25 cellular contexts compared by ENCODE assay signal in the genomic region with DNA sequence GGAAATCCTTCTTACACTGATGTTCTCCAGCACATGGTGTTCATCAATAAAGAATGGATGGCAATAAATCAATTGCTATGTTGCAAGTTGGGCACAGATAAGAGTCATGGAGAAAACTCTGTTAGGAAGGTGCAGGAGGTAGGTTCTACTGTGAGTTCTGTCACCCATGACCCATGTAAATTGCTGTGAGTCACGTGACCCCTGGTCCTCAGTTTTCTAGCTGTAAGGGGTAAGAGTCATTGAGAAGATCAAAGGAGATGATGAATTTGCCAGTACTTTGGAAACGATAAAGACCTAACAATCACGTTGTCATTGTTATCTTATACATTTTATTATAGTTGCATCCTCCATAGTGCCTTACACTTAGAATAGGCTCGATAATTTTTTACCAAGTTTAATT.
DNase-seq lines count a peak whose midpoint lies in the region; ATAC-seq, FAIRE-seq and TF ChIP-seq lines count a peak whose summit lies in the region.
"Had no signal": no experiment of that assay in that cellular context is flagged by ENCODE, and none has a peak within 500 bp of the region (broad histone marks: within the 10 kb centered on the region; RNA-seq: fewer than 3 reads in every experiment).

No MANE protein-coding gene starts in this region.

- in situ Hi-C loops in HepG2 (cut with HindIII; ENCODE audit: extremely low pct_ligation_motif_present, low pct_unique_long_range_greater_than_20kb) (no loop called here), IMR-90 (cut with MboI; ENCODE audit: low sequenced_read_pairs) (no loop called here), K562 (cut with MboI) (no loop called here)

- no peak overlapping the region for H3K4me3 ChIP-seq in HepG2 (replicated peaks in 1 of 3; ENCODE audit: insufficient read depth in 1 of 3, low read depth in 2 of 3, low read length in 3 of 3)
- no peak overlapping the region for H3K4me3 ChIP-seq in right lobe of liver
- H3K4me3 ChIP-seq in IMR-90 (ENCODE audit: insufficient read depth, low read depth, low read length), result no peak overlapping the region
- H3K4me3 ChIP-seq in K562, result no peak overlapping the region
- no peak overlapping the region for H3K4me3 ChIP-seq in psoas muscle
- H3K4me3 ChIP-seq: BLaER1 treated with 17β-estradiol and CSF1 and Interleukin-3, amounts not matched to agents 10 nM and 100 nM; GM12878 had no signal

- H3K4ac ChIP-seq in IMR-90 (ENCODE audit: low read depth, low read length), result no peak overlapping the region

- H2AK9ac ChIP-seq in IMR-90 (replicated peaks; ENCODE audit: low read depth, low read length, poor library complexity), result no peak overlapping the region

- no peak overlapping the region for H4K5ac ChIP-seq in IMR-90 (ENCODE audit: low read depth, low read length)

- BruUV-seq in HepG2 (replicated peaks; lab: Mats Ljungman, UMichigan) (no TSS peak), IMR-90 (replicated peaks; lab: Mats Ljungman, UMichigan) (no TSS peak), K562 (replicated peaks; lab: Mats Ljungman, UMichigan) (no TSS peak)

- H4K20me1 ChIP-seq in HepG2 (ENCODE audit: insufficient read depth, low read length) (no peaks in the 10 kb centered on the region), IMR-90 (ENCODE audit: insufficient read depth, low read length) (no peaks in the 10 kb centered on the region), K562 (replicated peaks; ENCODE audit: control insufficient read depth, insufficient read depth, low read length) (no peaks in the 10 kb centered on the region)
- H4K20me1 ChIP-seq: BLaER1 treated with 17β-estradiol and CSF1 and Interleukin-3, amounts not matched to agents 10 nM and 100 nM had no signal

- H3K56ac ChIP-seq in IMR-90 (ENCODE audit: extremely low read depth, insufficient read depth, low read length), result no peak overlapping the region

- DNase-seq in HepG2 (ENCODE audit: low spot score) (no peak), right lobe of liver (no peak), IMR-90 (no peak), K562 (ENCODE audit: extremely low read depth in 1 of 4, low spot score in 3 of 4) (no peak), psoas muscle (no peak), medulla oblongata (ENCODE audit: extremely low spot score) (no peak), NCI-H1048 (lab: John Stamatoyannopoulos, UW) (no peak)
- DNase-seq: 8988T; AML-193; CD4-positive, alpha-beta T cell; CD8-positive, alpha-beta T cell; COR-L47; DMS 273 treated with DMSO at 0.1 percent for 48 hours; DMS153; DMS53; DMS79; DND-41; EL; GDM1 had no signal

- TF ChIP-seq CTCF in HepG2 (CRISPR knock-in tag; IDR thresholded peaks at IDR 0.05) (no peak), right lobe of liver (IDR thresholded peaks at IDR 0.05) (no peak), IMR-90 (conservative IDR thresholded peaks at IDR 0.05; ENCODE audit: low read depth, low read length) (no peak), K562 (IDR thresholded peaks at IDR 0.05 in 2 of 3, conservative IDR thresholded peaks at IDR 0.05 in 1 of 3; ENCODE audit: insufficient read depth in 2 of 3, low read depth in 1 of 3, low read length in 3 of 3) (no peak), psoas muscle (IDR thresholded peaks at IDR 0.05) (no peak)

- H3K9me1 ChIP-seq in IMR-90 (ENCODE audit: insufficient read depth, low read length) (no peaks in the 10 kb centered on the region), K562 (ENCODE audit: control insufficient read depth, insufficient read depth, low read length) (no peaks in the 10 kb centered on the region)

- H4K8ac ChIP-seq in IMR-90 (ENCODE audit: low read depth in 2 of 2, low read length in 2 of 2), result no peak overlapping the region

- ATAC-seq in HepG2, result no peak
- no peak for ATAC-seq in right lobe of liver
- no peak for ATAC-seq in IMR-90 (ENCODE audit: low read depth)
- ATAC-seq in K562, result no peak
- no peak for ATAC-seq in psoas muscle
- ATAC-seq: CD8-positive, alpha-beta T cell; GM12878 had no signal

- TF ChIP-seq RAD21 in HepG2 (CRISPR knock-in tag; IDR thresholded peaks at IDR 0.05), result no peak
- no peak for TF ChIP-seq RAD21 in IMR-90 (IDR thresholded peaks at IDR 0.05; ENCODE audit: low read length)
- TF ChIP-seq RAD21 in K562 (CRISPR knock-in tag; conservative IDR thresholded peaks at IDR 0.05 in 1 of 2, IDR thresholded peaks at IDR 0.05 in 1 of 2), result no peak

- H3K9me3 ChIP-seq in HepG2 (ENCODE audit: low read length), result no peaks in the 10 kb centered on the region
- no peaks in the 10 kb centered on the region for H3K9me3 ChIP-seq in right lobe of liver
- no peaks in the 10 kb centered on the region for H3K9me3 ChIP-seq in IMR-90 (ENCODE audit: control insufficient read depth, insufficient read depth, low read length)
- H3K9me3 ChIP-seq in K562 (replicated peaks; ENCODE audit: control insufficient read depth, insufficient read depth, low read depth, low read length), result no peaks in the 10 kb centered on the region
- no peaks in the 10 kb centered on the region for H3K9me3 ChIP-seq in psoas muscle

- WGBS in HepG2 (ENCODE audit: low lambda C conversion rate), result 4% methylated on average over 4 of the region's 4 CpGs
- 61% methylated on average over 4 of the region's 4 CpGs for WGBS in right lobe of liver (ENCODE audit: insufficient coverage, low coverage, low lambda C conversion rate, missing lambda C conversion rate)
- WGBS in IMR-90 (ENCODE audit: extremely low coverage in 2 of 2, insufficient read length in 1 of 2), 2 experiments, result no CpG with 5 or more reads among the region's 4 CpGs
- 0% methylated on average over 4 of the region's 4 CpGs for WGBS in K562 (ENCODE audit: insufficient coverage, low coverage, missing lambda C conversion rate)
- WGBS in psoas muscle, 3 donors, result 78 to 88% (median 81%) methylated on average over 4 of the region's 4 CpGs

- H3K27ac ChIP-seq in HepG2 (ENCODE audit: extremely low read length, insufficient read depth, low read length) (no peak overlapping the region), right lobe of liver (no peak overlapping the region), IMR-90 (ENCODE audit: insufficient read depth, low read length) (no peak overlapping the region), K562 (ENCODE audit: extremely low read depth, low read depth, low read length) (no peak overlapping the region), psoas muscle (no peak overlapping the region)
- H3K27ac ChIP-seq: BLaER1 treated with 17β-estradiol and CSF1 and Interleukin-3, amounts not matched to agents 10 nM and 100 nM; C4-2B had no signal

- no peak overlapping the region for H2AFZ ChIP-seq in HepG2 (ENCODE audit: low read length)
- H2AFZ ChIP-seq in IMR-90 (replicated peaks; ENCODE audit: low read length, poor library complexity), result no peak overlapping the region
- H2AFZ ChIP-seq in K562 (ENCODE audit: low read depth, low read length), result no peak overlapping the region

- intact Hi-C loops in HepG2 (cut with micrococcal nuclease; ENCODE audit: unreplicated experiment) (no loop called here), right lobe of liver (cut with DNase I) (no loop called here), IMR-90 (cut with micrococcal nuclease) (no loop called here), K562 (cut with micrococcal nuclease) (no loop called here), psoas muscle (cut with DNase I) (no loop called here)

- H3K18ac ChIP-seq in IMR-90 (ENCODE audit: low read depth, low read length), result no peak overlapping the region

- H2BK15ac ChIP-seq in IMR-90 (ENCODE audit: low read depth, low read length), result no peak overlapping the region

- H3K4me2 ChIP-seq in HepG2 (ENCODE audit: low read depth, low read length), result no peak overlapping the region
- H3K4me2 ChIP-seq in IMR-90 (ENCODE audit: low read depth, low read length), result no peak overlapping the region
- H3K4me2 ChIP-seq in K562 (ENCODE audit: insufficient read depth, low read length), result no peak overlapping the region
- H3K4me2 ChIP-seq: BLaER1 treated with 17β-estradiol and CSF1 and Interleukin-3, amounts not matched to agents 10 nM and 100 nM had no signal

- CTCF ChIA-PET in HepG2 (lab: Yijun Ruan, JAX; ENCODE audit: low intra/inter-chr PET ratio, low total read pairs) (no interaction called here), IMR-90 (lab: Yijun Ruan, JAX) (no interaction called here), K562 (lab: Yijun Ruan, JAX; ENCODE audit: low intra/inter-chr PET ratio) (no interaction called here)

- H3K79me2 ChIP-seq in HepG2 (ENCODE audit: insufficient read depth, low read length) (no peaks in the 10 kb centered on the region), K562 (ENCODE audit: control insufficient read depth, insufficient read depth, low read length) (no peaks in the 10 kb centered on the region)

- TF ChIP-seq POLR2A in HepG2 (IDR thresholded peaks at IDR 0.05; ENCODE audit: insufficient read depth in 1 of 2, low read depth in 2 of 2, low read length in 2 of 2) (no peak), right lobe of liver (IDR thresholded peaks at IDR 0.05) (no peak), IMR-90 (IDR thresholded peaks at IDR 0.05; ENCODE audit: low read depth, low read length) (no peak), K562 (conservative IDR thresholded peaks at IDR 0.05) (no peak)

- H3K23ac ChIP-seq in IMR-90 (ENCODE audit: low read depth, low read length), result no peak overlapping the region

- H3K79me1 ChIP-seq in IMR-90 (ENCODE audit: low read depth in 1 of 2, low read length in 2 of 2), result no peaks in the 10 kb centered on the region

- H3K9ac ChIP-seq in HepG2 (ENCODE audit: insufficient read depth, low read depth, low read length) (no peak overlapping the region), IMR-90 (ENCODE audit: low read depth, low read length) (no peak overlapping the region), K562 (ENCODE audit: insufficient read depth in 1 of 2, low read depth in 2 of 2, low read length in 2 of 2) (no peak overlapping the region)
- H3K9ac ChIP-seq: BLaER1 treated with 17β-estradiol and CSF1 and Interleukin-3, amounts not matched to agents 10 nM and 100 nM had no signal

- TF ChIP-seq EP300 in HepG2 (IDR thresholded peaks at IDR 0.05; ENCODE audit: low read depth in 2 of 2, low read length in 2 of 2) (no peak), HepG2 (CRISPR knock-in tag; IDR thresholded peaks at IDR 0.05; ENCODE audit: borderline replicate concordance) (no peak), K562 (IDR thresholded peaks at IDR 0.05; ENCODE audit: low read length) (no peak)

- H3K4me1 ChIP-seq in HepG2 (ENCODE audit: insufficient read depth, low read length) (no peaks in the 10 kb centered on the region), right lobe of liver (no peaks in the 10 kb centered on the region), IMR-90 (ENCODE audit: control insufficient read depth, insufficient read depth, low read length) (no peaks in the 10 kb centered on the region), K562 (replicated peaks in 1 of 2; ENCODE audit: control insufficient read depth in 2 of 2, insufficient read depth in 2 of 2, low read length in 2 of 2) (no peaks in the 10 kb centered on the region), psoas muscle (no peaks in the 10 kb centered on the region)
- H3K4me1 ChIP-seq: BLaER1 treated with 17β-estradiol and CSF1 and Interleukin-3, amounts not matched to agents 10 nM and 100 nM had no signal

- H3K27me3 ChIP-seq in HepG2 (ENCODE audit: control insufficient read depth in 1 of 2, insufficient read depth in 2 of 2, low read length in 2 of 2), result no peaks in the 10 kb centered on the region
- no peaks in the 10 kb centered on the region for H3K27me3 ChIP-seq in right lobe of liver
- H3K27me3 ChIP-seq in IMR-90 (ENCODE audit: control insufficient read depth, insufficient read depth, low read length), result peaks cover 3% of the 10 kb centered on the region; the same call in 1 of the 2 replicates
- no peaks in the 10 kb centered on the region for H3K27me3 ChIP-seq in K562 (ENCODE audit: control insufficient read depth in 2 of 2, insufficient read depth in 2 of 2, low read length in 2 of 2)
- no peaks in the 10 kb centered on the region for H3K27me3 ChIP-seq in psoas muscle (ENCODE audit: insufficient read depth in 3 of 3, low read length in 2 of 3)
- H3K27me3 ChIP-seq: BLaER1 treated with 17β-estradiol and CSF1 and Interleukin-3, amounts not matched to agents 10 nM and 100 nM had no signal

- no peaks in the 10 kb centered on the region for H3K36me3 ChIP-seq in HepG2 (replicated peaks in 1 of 2; ENCODE audit: control insufficient read depth in 1 of 2, insufficient read depth in 2 of 2, low read length in 2 of 2)
- H3K36me3 ChIP-seq in right lobe of liver, result no peaks in the 10 kb centered on the region
- no peaks in the 10 kb centered on the region for H3K36me3 ChIP-seq in IMR-90 (ENCODE audit: control insufficient read depth, insufficient read depth, low read length)
- H3K36me3 ChIP-seq in K562 (ENCODE audit: control insufficient read depth, insufficient read depth, low read length), result no peaks in the 10 kb centered on the region
- H3K36me3 ChIP-seq in psoas muscle (ENCODE audit: insufficient read depth in 1 of 2, low read depth in 1 of 2), result no peaks in the 10 kb centered on the region
- H3K36me3 ChIP-seq: BLaER1 treated with 17β-estradiol and CSF1 and Interleukin-3, amounts not matched to agents 10 nM and 100 nM had no signal

- H3K14ac ChIP-seq in IMR-90 (replicated peaks; ENCODE audit: low read depth, low read length), result no peak overlapping the region

- no peak overlapping the region for H2BK120ac ChIP-seq in IMR-90 (ENCODE audit: low read depth, low read length)

- POLR2A ChIA-PET in HepG2 (lab: Yijun Ruan, JAX), result no interaction called here
- POLR2A ChIA-PET in IMR-90 (lab: Charles Lee; ENCODE audit: unreplicated experiment), result no interaction called here
- POLR2A ChIA-PET in K562 (lab: Yijun Ruan, JAX), result no interaction called here

- no peak overlapping the region for H2BK20ac ChIP-seq in IMR-90 (ENCODE audit: low read depth, low read length)

- no peak overlapping the region for H2BK5ac ChIP-seq in IMR-90 (ENCODE audit: low read depth, low read length, poor library complexity, severe bottlenecking)

- FAIRE-seq in HepG2 (lab: Jason Lieb, UNC), result no peak
- no peak for FAIRE-seq in K562 (lab: Jason Lieb, UNC)
- FAIRE-seq: A204.1, GM12878, GM12892, GM18507 had no signal

- dilution Hi-C loops in IMR-90 (cut with HindIII; ENCODE audit: low sequenced_read_pairs, unreplicated experiment), result no loop called here

- H4K91ac ChIP-seq in IMR-90 (ENCODE audit: insufficient read depth, low read depth, low read length), result no peak overlapping the region

- no peak overlapping the region for H2AK5ac ChIP-seq in IMR-90 (ENCODE audit: low read depth, low read length)
